ENCODE assay signal across 26 cellular contexts in the genomic region with DNA sequence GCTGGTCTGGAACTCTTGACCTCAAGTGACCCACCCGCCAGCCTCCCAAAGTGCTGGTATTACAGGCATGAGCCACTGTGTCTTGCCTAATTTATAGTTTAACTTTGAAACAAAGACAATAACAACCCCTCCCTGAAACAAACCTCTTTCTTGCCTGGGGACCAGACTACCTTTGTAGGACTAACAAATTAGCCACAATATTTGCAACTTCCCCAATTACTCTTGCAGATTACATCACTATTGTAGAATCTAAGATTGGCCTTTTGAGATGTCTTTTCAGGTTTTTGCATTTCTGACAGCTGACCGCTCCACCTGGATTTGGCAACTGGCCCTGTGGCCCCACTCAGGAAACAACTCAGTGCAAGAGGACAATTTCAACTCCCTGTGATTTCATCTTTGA.
"Had no signal": no experiment of that assay in that cellular context is flagged by ENCODE, and none has a peak within 500 bp of the region (broad histone marks: within the 10 kb centered on the region; RNA-seq: fewer than 3 reads in every experiment).

No MANE protein-coding gene starts in this region.

- H3K27me3 ChIP-seq: esophagus squamous epithelium, left lung, neural progenitor cell, right lobe of liver, suprapubic skin, transverse colon, vagina had no signal

- H3K4me2 ChIP-seq: neural progenitor cell had no signal

- ATAC-seq: effector memory CD8-positive, alpha-beta T cell; heart right ventricle; left cardiac atrium; left lung; naive thymus-derived CD4-positive, alpha-beta T cell; right lobe of liver; stimulated activated naive B cell treated with anti-CD40 and anti-IgM and Interleukin-4, amounts not matched to agents 10 μg/mL and 1 μg/mL and 100 μg/mL, for 72 hours had no signal

- H3K79me2 ChIP-seq: parathyroid adenoma had no signal

- DNase-seq: effector memory CD8-positive, alpha-beta T cell; erythroblast; esophagus squamous epithelium; foreskin melanocyte; glutamatergic neuron; heart right ventricle; hippocampal formation; left cardiac atrium; left lung; mesendoderm; midbrain; naive thymus-derived CD4-positive, alpha-beta T cell; right lobe of liver; small intestine; stimulated activated CD4-positive, alpha-beta T cell treated with anti-CD3 and anti-CD28 coated beads, Interleukin-15, amount 100 ng/mL, for 24 hours; stimulated activated CD4-positive, alpha-beta T cell treated with anti-CD3 and anti-CD28 coated beads, Interleukin-2, amount 100 ng/mL, for 48 hours; stimulated activated naive B cell treated with anti-CD40 and anti-IgM and Interleukin-4, amounts not matched to agents 10 μg/mL and 1 μg/mL and 100 μg/mL, for 72 hours; transverse colon had no signal

- H2AFZ ChIP-seq: neural progenitor cell, parathyroid adenoma had no signal

- H3K4me1 ChIP-seq: esophagus squamous epithelium, left lung, neural progenitor cell, parathyroid adenoma, right lobe of liver, suprapubic skin, transverse colon, vagina had no signal

- H3K4me3 Mint-ChIP-seq: dendritic cell treated with granulocyte-macrophage colony-stimulating factor and Interleukin-4, amounts not matched to agents 40 ng/mL and 50 ng/mL, for 4 days; effector memory CD8-positive, alpha-beta T cell; naive thymus-derived CD4-positive, alpha-beta T cell; nephron; neural progenitor cell; stimulated activated naive B cell treated with anti-CD40 and anti-IgM and Interleukin-4, amounts not matched to agents 10 μg/mL and 1 μg/mL and 100 μg/mL, for 72 hours; stimulated activated naive CD8-positive, alpha-beta T cell treated with anti-CD3 and anti-CD28 coated beads, Interleukin-15, Interleukin-2, amounts not matched to agents 100 ng/mL and 50 ng/mL, for 24 hours had no signal

- H3K27ac Mint-ChIP-seq: dendritic cell treated with granulocyte-macrophage colony-stimulating factor and Interleukin-4, amounts not matched to agents 40 ng/mL and 50 ng/mL, for 4 days; effector memory CD8-positive, alpha-beta T cell; naive thymus-derived CD4-positive, alpha-beta T cell; neural progenitor cell; stimulated activated naive B cell treated with anti-CD40 and anti-IgM and Interleukin-4, amounts not matched to agents 10 μg/mL and 1 μg/mL and 100 μg/mL, for 72 hours; stimulated activated naive CD8-positive, alpha-beta T cell treated with anti-CD3 and anti-CD28 coated beads, Interleukin-15, Interleukin-2, amounts not matched to agents 100 ng/mL and 50 ng/mL, for 24 hours had no signal

- H3K9ac ChIP-seq: neural progenitor cell, parathyroid adenoma had no signal

- H3K36me3 ChIP-seq: esophagus squamous epithelium, heart right ventricle, left lung, neural progenitor cell, right lobe of liver, suprapubic skin, transverse colon, vagina had no signal

- H3K4me3 ChIP-seq: esophagus squamous epithelium, heart right ventricle, left lung, neural progenitor cell, right lobe of liver, suprapubic skin, transverse colon, vagina had no signal

- H3K4me1 Mint-ChIP-seq: neural progenitor cell had no signal

- H3K27me3 Mint-ChIP-seq: progenitor cell of endocrine pancreas; stimulated activated naive CD8-positive, alpha-beta T cell treated with anti-CD3 and anti-CD28 coated beads, Interleukin-15, Interleukin-2, amounts not matched to agents 100 ng/mL and 50 ng/mL, for 24 hours had no signal

- H3K9me3 Mint-ChIP-seq: dendritic cell treated with granulocyte-macrophage colony-stimulating factor and Interleukin-4, amounts not matched to agents 40 ng/mL and 50 ng/mL, for 4 days; effector memory CD8-positive, alpha-beta T cell; neural progenitor cell; stimulated activated naive B cell treated with anti-CD40 and anti-IgM and Interleukin-4, amounts not matched to agents 10 μg/mL and 1 μg/mL and 100 μg/mL, for 72 hours; stimulated activated naive CD8-positive, alpha-beta T cell treated with anti-CD3 and anti-CD28 coated beads, Interleukin-15, Interleukin-2, amounts not matched to agents 100 ng/mL and 50 ng/mL, for 24 hours had no signal

- H3K27ac ChIP-seq: esophagus squamous epithelium, heart right ventricle, left lung, neural progenitor cell, parathyroid adenoma, right lobe of liver, suprapubic skin, vagina had no signal

- H3K36me3 Mint-ChIP-seq: naive thymus-derived CD4-positive, alpha-beta T cell; neural progenitor cell; stimulated activated naive B cell treated with anti-CD40 and anti-IgM and Interleukin-4, amounts not matched to agents 10 μg/mL and 1 μg/mL and 100 μg/mL, for 72 hours had no signal

- H3K9me3 ChIP-seq: esophagus squamous epithelium, heart right ventricle, left lung, right lobe of liver, suprapubic skin, transverse colon, vagina had no signal
